In genomic region chr9:91359734-91360470, GRCh38 we compare ENCODE assay signal across 1 cellular context.
A peak's percentile ranks its signal among the peaks of the same experiment; 100 is the strongest.
TF ChIP-seq lines count a peak whose summit lies in the region.

No MANE protein-coding gene starts in this region.

TF ChIP-seq in HepG2, 621 proteins besides CTCF, POLR2A, EP300 and RAD21 (continued from another document):
- TF ChIP-seq RERE (CRISPR knock-in tag; IDR thresholded peaks at IDR 0.05; ENCODE audit: low read depth) (no peak), SYNCRIP (IDR thresholded peaks at IDR 0.05; ENCODE audit: insufficient read depth, low read depth, low read length) (no peak), NFE2 (CRISPR knock-in tag; IDR thresholded peaks at IDR 0.05) (no peak), GABPA (IDR thresholded peaks at IDR 0.05; ENCODE audit: low read depth, low read length) (no peak), GABPA (CRISPR knock-in tag; IDR thresholded peaks at IDR 0.05; ENCODE audit: low read depth) (0 out of 2 replicates have a peak, but pooled peaks have one; percentile 10), RBFOX2 (IDR thresholded peaks at IDR 0.05; ENCODE audit: low read depth, low read length) (peak; percentile 31)
